In genomic region chr9:129080312-129080607, GRCh38 we compare ENCODE assay signal across 8 cellular contexts. TPM values are rescaled to one million over a fixed set of nuclear protein-coding genes. Genes with fewer than 3 reads are reported as not detected.
DNase-seq lines count a peak whose midpoint lies in the region; ATAC-seq and TF ChIP-seq lines count a peak whose summit lies in the region.

No MANE protein-coding gene starts in this region.

- H3K27ac ChIP-seq in lower lobe of right lung (peak overlapping the region; percentile 84), upper lobe of right lung (no peak overlapping the region)

- peaks cover 5% of the 10 kb centered on the region for H3K36me3 ChIP-seq in lower lobe of right lung
- H3K36me3 ChIP-seq in upper lobe of right lung, result peaks cover 4% of the 10 kb centered on the region

- H3K4me3 ChIP-seq in lower lobe of right lung (peak overlapping the region; percentile 97), upper lobe of right lung (peak overlapping the region; percentile 76)

- TF ChIP-seq CTCF in lower lobe of right lung (IDR thresholded peaks at IDR 0.05) (no peak), upper lobe of right lung (IDR thresholded peaks at IDR 0.05) (no peak)

- H3K4me3 Mint-ChIP-seq in activated naive CD4-positive, alpha-beta T cell treated with anti-CD3 and anti-CD28 coated beads, Interleukin-2, amount 50 U/mL, for 24 hours, result peak overlapping the region; percentile 92
- peak overlapping the region; percentile 87 for H3K4me3 Mint-ChIP-seq in activated naive CD8-positive, alpha-beta T cell treated with anti-CD3 and anti-CD28 coated beads, Interleukin-2, amount 50 U/mL, for 24 hours

- H3K27me3 ChIP-seq in lower lobe of right lung (ENCODE audit: low read depth), result no peaks in the 10 kb centered on the region
- H3K27me3 ChIP-seq in upper lobe of right lung, result no peaks in the 10 kb centered on the region

- no peaks in the 10 kb centered on the region for H3K9me3 Mint-ChIP-seq in activated naive CD4-positive, alpha-beta T cell treated with anti-CD3 and anti-CD28 coated beads, Interleukin-2, amount 50 U/mL, for 24 hours
- no peaks in the 10 kb centered on the region for H3K9me3 Mint-ChIP-seq in activated naive CD8-positive, alpha-beta T cell treated with anti-CD3 and anti-CD28 coated beads, Interleukin-2, amount 50 U/mL, for 24 hours

- no peak overlapping the region for H3K27ac Mint-ChIP-seq in activated naive CD4-positive, alpha-beta T cell treated with anti-CD3 and anti-CD28 coated beads, Interleukin-2, amount 50 U/mL, for 24 hours
- H3K27ac Mint-ChIP-seq in activated naive CD8-positive, alpha-beta T cell treated with anti-CD3 and anti-CD28 coated beads, Interleukin-2, amount 50 U/mL, for 24 hours, result peak overlapping the region; percentile 83

- peaks cover 14% of the 10 kb centered on the region for H3K4me1 Mint-ChIP-seq in activated naive CD4-positive, alpha-beta T cell treated with anti-CD3 and anti-CD28 coated beads, Interleukin-2, amount 50 U/mL, for 24 hours
- peaks cover 28% of the 10 kb centered on the region for H3K4me1 Mint-ChIP-seq in activated naive CD8-positive, alpha-beta T cell treated with anti-CD3 and anti-CD28 coated beads, Interleukin-2, amount 50 U/mL, for 24 hours

- no peak for ATAC-seq in activated naive CD8-positive, alpha-beta T cell treated with anti-CD3 and anti-CD28 coated beads, Interleukin-2, amount 50 U/mL, for 24 hours
- ATAC-seq in lower lobe of right lung (no peak), upper lobe of right lung (no peak), GM19035 (IDR thresholded peaks at IDR 0.05; ENCODE audit: unreplicated experiment) (no peak), GM21619 (IDR thresholded peaks at IDR 0.05; ENCODE audit: unreplicated experiment) (no peak)

- no peaks in the 10 kb centered on the region for H3K27me3 Mint-ChIP-seq in activated naive CD4-positive, alpha-beta T cell treated with anti-CD3 and anti-CD28 coated beads, Interleukin-2, amount 50 U/mL, for 24 hours
- H3K27me3 Mint-ChIP-seq in activated naive CD8-positive, alpha-beta T cell treated with anti-CD3 and anti-CD28 coated beads, Interleukin-2, amount 50 U/mL, for 24 hours, result peaks cover 3% of the 10 kb centered on the region

- no peak for DNase-seq in activated naive CD4-positive, alpha-beta T cell (lab: John Stamatoyannopoulos, UW)
- DNase-seq in activated naive CD8-positive, alpha-beta T cell treated with anti-CD3 and anti-CD28 coated beads, Interleukin-2, amount 50 U/mL, for 24 hours, result no peak
- DNase-seq in lower lobe of right lung (no peak), upper lobe of right lung (no peak)
- no peak for DNase-seq in effector CD8-positive, alpha-beta T cell (lab: John Stamatoyannopoulos, UW)

- no peaks in the 10 kb centered on the region for H3K36me3 Mint-ChIP-seq in activated naive CD4-positive, alpha-beta T cell treated with anti-CD3 and anti-CD28 coated beads, Interleukin-2, amount 50 U/mL, for 24 hours
- H3K36me3 Mint-ChIP-seq in activated naive CD8-positive, alpha-beta T cell treated with anti-CD3 and anti-CD28 coated beads, Interleukin-2, amount 50 U/mL, for 24 hours (ENCODE audit: low read depth), result peaks cover 4% of the 10 kb centered on the region

- H3K4me1 ChIP-seq in lower lobe of right lung (peaks cover 19% of the 10 kb centered on the region), upper lobe of right lung (peaks cover 19% of the 10 kb centered on the region)

- no peaks in the 10 kb centered on the region for H3K9me3 ChIP-seq in lower lobe of right lung
- H3K9me3 ChIP-seq in upper lobe of right lung, result no peaks in the 10 kb centered on the region

- intact Hi-C loops in lower lobe of right lung (cut with DNase I) (no loop called here), upper lobe of right lung (cut with DNase I) (no loop called here)

RNA-seq across cellular contexts. Expression of gene DOLPP1, which starts 0.7 kb away (rescaled TPM):
- total RNA-seq in lower lobe of right lung (9.5 TPM), upper lobe of right lung (13.2 TPM)

RNA-seq across cellular contexts. Expression of gene CRAT, which starts 30.3 kb away (rescaled TPM):
- total RNA-seq in lower lobe of right lung (23.2 TPM), upper lobe of right lung (22.8 TPM)

RNA-seq across cellular contexts. Expression of gene PTPA, which starts 31.0 kb away (rescaled TPM):
- 100 TPM for total RNA-seq in lower lobe of right lung
- total RNA-seq in upper lobe of right lung, result 115 TPM

RNA-seq across cellular contexts. Expression of gene MIGA2, which starts 43.8 kb away (rescaled TPM):
- 21.2 TPM for total RNA-seq in lower lobe of right lung
- 20.7 TPM for total RNA-seq in upper lobe of right lung

RNA-seq across cellular contexts. Expression of gene SH3GLB2, which starts 52.1 kb away (rescaled TPM):
- total RNA-seq in lower lobe of right lung (94.7 TPM), upper lobe of right lung (88.4 TPM)
